Comparison of ENCODE assay signal across 8 cellular contexts in genomic region chr11:61955031-61955415, GRCh38. TPM values are rescaled to one million over a fixed set of nuclear protein-coding genes. Genes with fewer than 3 reads are reported as not detected.
DNase-seq lines count a peak whose midpoint lies in the region; ATAC-seq and TF ChIP-seq lines count a peak whose summit lies in the region.

No MANE protein-coding gene starts in this region.

- H3K9me3 Mint-ChIP-seq in Caco-2 (ENCODE audit: unreplicated experiment) (no peaks in the 10 kb centered on the region), mesothelial cell of epicardium (no peaks in the 10 kb centered on the region)

- peak; percentile 67 to 79 for DNase-seq in Caco-2
- peak in 1 of 2 experiments; percentile 47 for DNase-seq in mesothelial cell of epicardium (ENCODE audit: low spot score in 2 of 2, unreplicated experiment in 2 of 2)
- DNase-seq in upper lobe of right lung, result peak; percentile 86
- no peak for DNase-seq in activated CD4-positive, CD25-positive, alpha-beta regulatory T cell (lab: John Stamatoyannopoulos, UW)
- DNase-seq in activated naive CD4-positive, alpha-beta T cell treated with anti-CD3 and anti-CD28 coated beads, Interleukin-2, amount 50 U/mL, for 16 hours, result no peak

- H3K4me1 ChIP-seq in Caco-2 (peaks cover 10% of the 10 kb centered on the region), upper lobe of right lung (peaks cover 12% of the 10 kb centered on the region)

- H3K36me3 Mint-ChIP-seq in Caco-2 (ENCODE audit: insufficient read depth, unreplicated experiment) (peaks cover 16% of the 10 kb centered on the region), mesothelial cell of epicardium (peaks cover 5% of the 10 kb centered on the region)

- H3K4me3 Mint-ChIP-seq in Caco-2 (ENCODE audit: unreplicated experiment) (peak overlapping the region; percentile 71), mesothelial cell of epicardium (peak overlapping the region; percentile 57)

- TF ChIP-seq CTCF in Caco-2 (IDR thresholded peaks at IDR 0.05; ENCODE audit: insufficient read depth in 1 of 2, low read depth in 1 of 2, low read length in 1 of 2, severe bottlenecking in 1 of 2, unreplicated experiment in 1 of 2) (peak in 1 of 2 experiments; percentile 37), mesothelial cell of epicardium (IDR thresholded peaks at IDR 0.05; ENCODE audit: unreplicated experiment) (no peak), upper lobe of right lung (IDR thresholded peaks at IDR 0.05) (peak; percentile 12)

- H3K27ac Mint-ChIP-seq in Caco-2 (ENCODE audit: unreplicated experiment), result peak overlapping the region; percentile 66
- peak overlapping the region; percentile 25 for H3K27ac Mint-ChIP-seq in mesothelial cell of epicardium

- CTCF ChIA-PET in Caco-2 (lab: Charles Lee), result interaction anchor here (0.6 to 1.6 kb wide), 16 partner anchors 12 to 421 kb away, joined by 3 to 15 read pairs (median 4); partner anchors contain the start of genes FTH1 and RAB3IL1

- ATAC-seq in esophagus mucosa (peak; percentile 46), upper lobe of right lung (peak; percentile 87), HG02763 (IDR thresholded peaks at IDR 0.05; ENCODE audit: unreplicated experiment) (no peak)

- intact Hi-C loops in Caco-2 (cut with micrococcal nuclease; ENCODE audit: unreplicated experiment) (loop anchor here (1.0 to 2.0 kb wide), 2 partner anchors 99 to 128 kb away; no protein-coding TSS in a partner anchor), upper lobe of right lung (cut with DNase I) (no loop called here)

- H3K27me3 ChIP-seq in Caco-2 (replicated peaks; ENCODE audit: control insufficient read depth, insufficient read depth, low read length) (no peaks in the 10 kb centered on the region), upper lobe of right lung (no peaks in the 10 kb centered on the region)

- peak overlapping the region; percentile 90 for H3K27ac ChIP-seq in upper lobe of right lung

- H3K27me3 Mint-ChIP-seq in Caco-2 (ENCODE audit: insufficient read depth, unreplicated experiment) (no peaks in the 10 kb centered on the region), mesothelial cell of epicardium (ENCODE audit: low read depth) (no peaks in the 10 kb centered on the region)

- H3K9me3 ChIP-seq in Caco-2 (no peaks in the 10 kb centered on the region), upper lobe of right lung (no peaks in the 10 kb centered on the region)

- H3K4me3 ChIP-seq in Caco-2 (ENCODE audit: low read depth, low read length), result peak overlapping the region; percentile 43
- H3K4me3 ChIP-seq in upper lobe of right lung, result peak overlapping the region; percentile 51

- H3K36me3 ChIP-seq in Caco-2 (ENCODE audit: control insufficient read depth, insufficient read depth, low read length) (no peaks in the 10 kb centered on the region), upper lobe of right lung (peaks cover 3% of the 10 kb centered on the region)

- BruUV-seq in Caco-2 (replicated peaks; lab: Mats Ljungman, UMichigan), result TSS peak; percentile 30

- POLR2A ChIA-PET in Caco-2 (lab: Charles Lee), result interaction anchor here (0.7 to 1.9 kb wide), 3 partner anchors 13 to 162 kb away, joined by 4 to 21 read pairs (median 8); partner anchors contain the start of genes FEN1, FTH1 and TMEM258

- H3K4me1 Mint-ChIP-seq in Caco-2 (ENCODE audit: low read depth, unreplicated experiment) (no peaks in the 10 kb centered on the region), mesothelial cell of epicardium (peaks cover 4% of the 10 kb centered on the region)

TF ChIP-seq in PFSK-1, 5 proteins besides CTCF, POLR2A, EP300 and RAD21:
- TF ChIP-seq FOXP2 (optimal IDR thresholded peaks at IDR 0.05; ENCODE audit: borderline replicate concordance, extremely low read depth, extremely low read length, insufficient read depth) (peak; percentile 71), POLR2AphosphoS5 (IDR thresholded peaks at IDR 0.05; ENCODE audit: low read depth, low read length) (no peak)
TF ChIP-seq in PFSK-1: peak in this region for 1.

RNA-seq across cellular contexts. Expression of gene BEST1, which starts 4.9 kb away (rescaled TPM):
- total RNA-seq in Caco-2 (2022), result 4.7 and 6.7 TPM in 2 replicates
- polyA plus RNA-seq in PFSK-1 (2012; ENCODE audit: insufficient read length, low read depth), result 7.5 TPM
- 0.44 TPM for total RNA-seq in esophagus mucosa
- 0.64 to 1.1 TPM (median 0.90 TPM) in 3 replicates for total RNA-seq in mesothelial cell of epicardium
- total RNA-seq in upper lobe of right lung, result 9.6 TPM

RNA-seq across cellular contexts. Expression of gene FTH1, which starts 12.4 kb away (rescaled TPM):
- total RNA-seq in Caco-2 (2022) (1,282 and 1,565 TPM in 2 replicates), esophagus mucosa (911 TPM), mesothelial cell of epicardium (1,419 to 1,500 TPM (median 1,460 TPM) in 3 replicates), upper lobe of right lung (4,022 TPM)
- 2,482 TPM for polyA plus RNA-seq in PFSK-1 (2012; ENCODE audit: insufficient read length, low read depth)

RNA-seq across cellular contexts. Expression of gene RAB3IL1, which starts 37.7 kb away (rescaled TPM):
- total RNA-seq in Caco-2 (2022) (8.3 and 10.6 TPM in 2 replicates), esophagus mucosa (0.88 TPM), mesothelial cell of epicardium (10.6 to 12.0 TPM (median 11.9 TPM) in 3 replicates), upper lobe of right lung (10.6 TPM)
- 130 TPM for polyA plus RNA-seq in PFSK-1 (2012; ENCODE audit: insufficient read length, low read depth)

Comparison
In these comparisons a context has a peak if more than half of its experiments do, and no peak if none do; other contexts are left out.
1. DNase-seq: peak in Caco-2 (2 of 2) and upper lobe of right lung (single experiment); none in activated CD4-positive, CD25-positive, alpha-beta regulatory T cell (0 of 4) and activated naive CD4-positive, alpha-beta T cell treated with anti-CD3 and anti-CD28 coated beads, Interleukin-2, amount 50 U/mL, for 16 hours (single experiment).